In the genomic region with DNA sequence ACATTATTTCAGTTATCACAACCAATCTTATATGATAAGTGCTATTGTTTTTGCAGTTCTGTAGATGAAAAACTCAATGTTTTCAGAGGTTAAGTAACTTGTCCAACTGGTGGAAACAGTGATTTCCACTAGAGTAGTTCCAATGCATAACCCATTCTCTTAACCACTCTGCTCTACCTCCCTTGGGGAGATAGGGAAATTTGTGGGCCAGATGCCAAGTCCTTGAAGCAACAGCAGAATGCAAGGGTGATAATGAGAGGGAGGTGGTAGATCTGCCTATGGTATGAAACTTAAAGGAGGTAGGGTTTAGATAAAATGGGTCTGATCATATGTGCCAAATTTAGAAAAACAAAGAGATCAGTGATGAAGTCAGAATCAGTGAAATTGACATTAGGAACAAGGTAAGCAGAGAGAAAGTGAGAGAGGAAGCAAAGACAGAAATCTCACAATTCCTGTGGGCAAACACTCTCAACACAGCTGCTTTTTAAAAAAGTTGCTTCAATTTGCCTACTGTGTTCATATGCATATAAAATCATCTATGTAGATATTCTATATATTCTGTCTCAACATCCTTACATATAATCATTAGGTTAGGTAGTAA, we compare ENCODE assay signal across 18 cellular contexts. TPM values are rescaled to one million over a fixed set of nuclear protein-coding genes. Genes with fewer than 3 reads are reported as not detected.
DNase-seq lines count a peak whose midpoint lies in the region; ATAC-seq and TF ChIP-seq lines count a peak whose summit lies in the region.
"Had no signal": no experiment of that assay in that cellular context is flagged by ENCODE, and none has a peak within 500 bp of the region (broad histone marks: within the 10 kb centered on the region; RNA-seq: fewer than 3 reads in every experiment).

No MANE protein-coding gene starts in this region.

- no peaks in the 10 kb centered on the region for H3K36me3 ChIP-seq in A673 (ENCODE audit: insufficient read depth, low read length, poor library complexity, severe bottlenecking)
- H3K36me3 ChIP-seq: esophagus squamous epithelium had no signal

- peak; percentile 52 for ATAC-seq in GM18502 (IDR thresholded peaks at IDR 0.05; ENCODE audit: poor library complexity, unreplicated experiment)
- ATAC-seq in HG02970 (IDR thresholded peaks at IDR 0.05; ENCODE audit: low FRiP score, unreplicated experiment), result no peak
- ATAC-seq in GM21528 (IDR thresholded peaks at IDR 0.05; ENCODE audit: low FRiP score, unreplicated experiment), result no peak
- ATAC-seq: PC-3 had no signal

- H3K27me3 ChIP-seq in A673 (replicated peaks; ENCODE audit: insufficient read depth, low read depth, low read length, poor library complexity), result no peaks in the 10 kb centered on the region
- H3K27me3 ChIP-seq: esophagus squamous epithelium had no signal

- CTCF ChIA-PET in A673 (lab: Charles Lee), result no interaction called here

- peak; percentile 38 for DNase-seq in A673 (ENCODE audit: low spot score)
- DNase-seq in NAMALWA (ENCODE audit: low spot score), result peak; percentile 36
- DNase-seq in dermis blood vessel endothelial cell, result peak; percentile 7
- no peak for DNase-seq in NCI-H748 treated with DMSO at 0.1 percent for 48 hours (lab: John Stamatoyannopoulos, UW)
- DNase-seq in stimulated activated naive CD4-positive, alpha-beta T cell (lab: John Stamatoyannopoulos, UW), result no peak
- DNase-seq: aorta; esophagus squamous epithelium; HFFc6; kidney; midbrain; NCI-H2081 treated with DMSO at 0.1 percent for 48 hours; nucleus accumbens; PC-3; SK-N-SH; stimulated activated naive B cell treated with anti-CD40 and anti-IgM and Interleukin-4, amounts not matched to agents 10 μg/mL and 1 μg/mL and 100 μg/mL, for 72 hours had no signal

- POLR2A ChIA-PET in A673 (lab: Charles Lee; ENCODE audit: low non-redundant PET), result no interaction called here

- intact Hi-C loops in A673 (cut with micrococcal nuclease; ENCODE audit: unreplicated experiment), result no loop called here

- H3K4me1 ChIP-seq in A673 (ENCODE audit: insufficient read depth, low read length, poor library complexity, severe bottlenecking), result peaks cover 6% of the 10 kb centered on the region
- H3K4me1 ChIP-seq: esophagus squamous epithelium had no signal

- no peak overlapping the region for H3K27ac ChIP-seq in A673 (ENCODE audit: low read depth, low read length, poor library complexity, severe bottlenecking)
- H3K27ac ChIP-seq: esophagus squamous epithelium had no signal

- BruUV-seq in A673 (replicated peaks; lab: Mats Ljungman, UMichigan), result no TSS peak

- TF ChIP-seq CTCF in A673 (conservative IDR thresholded peaks at IDR 0.05; ENCODE audit: low read depth, low read length), result no peak

- H3K4me3 ChIP-seq in A673 (ENCODE audit: low read depth, low read length, poor library complexity, severe bottlenecking), result no peak overlapping the region
- H3K4me3 ChIP-seq: esophagus squamous epithelium had no signal

- H3K9me3 ChIP-seq in A673 (ENCODE audit: low read depth, low read length, poor library complexity, severe bottlenecking), result no peaks in the 10 kb centered on the region
- H3K9me3 ChIP-seq: esophagus squamous epithelium, SK-N-SH had no signal

RNA-seq across cellular contexts. Expression of a gene that starts 50.5 kb away (rescaled TPM):
- total RNA-seq in A673 (2021) (55.3 and 59.4 TPM in 2 replicates), dermis blood vessel endothelial cell (47.6 and 81.5 TPM in 2 replicates)

Comparison
In these comparisons a context has a peak if more than half of its experiments do, and no peak if none do; other contexts are left out.
1. DNase-seq: peak in A673 (single experiment), NAMALWA (single experiment) and dermis blood vessel endothelial cell (single experiment); none in NCI-H748 treated with DMSO at 0.1 percent for 48 hours (single experiment) and stimulated activated naive CD4-positive, alpha-beta T cell (0 of 6).